Comparison of ENCODE assay signal across 13 cellular contexts in genomic region chr6:13412639-13413465, GRCh38.
A peak's percentile ranks its signal among the peaks of the same experiment; 100 is the strongest.
DNase-seq lines count a peak whose midpoint lies in the region; ATAC-seq and FAIRE-seq lines count a peak whose summit lies in the region.
"Had no signal": no experiment of that assay in that cellular context is flagged by ENCODE, and none has a peak within 500 bp of the region (broad histone marks: within the 10 kb centered on the region; RNA-seq: fewer than 3 reads in every experiment).

No MANE protein-coding gene starts in this region.

- DNase-seq in DMS53 (lab: John Stamatoyannopoulos, UW) (peak; percentile 45), DMS53 treated with DMSO at 0.1 percent for 48 hours (lab: John Stamatoyannopoulos, UW; ENCODE audit: unreplicated experiment) (no peak), NCI-H510A treated with DMSO at 0.1 percent for 48 hours (lab: John Stamatoyannopoulos, UW) (peak; percentile 62), left ventricle myocardium superior (no peak), small intestine (peak; percentile 56), putamen (ENCODE audit: low spot score) (no peak), dermis blood vessel endothelial cell (no peak)
- DNase-seq: activated CD4-positive, CD25-positive, alpha-beta regulatory T cell treated with anti-CD3 and anti-CD28 coated beads, Interleukin-2, amount 50 U/mL, for 72 hours; activated T-cell treated with anti-CD3 and anti-CD28 coated beads, Interleukin-2, amount 50 U/mL, for 48 hours; naive thymus-derived CD4-positive, alpha-beta T cell; NCI-H1694 had no signal

- ATAC-seq in left ventricle myocardium superior = peak; percentile 35
- no peak for ATAC-seq in HG03342 (IDR thresholded peaks at IDR 0.05; ENCODE audit: unreplicated experiment)
- ATAC-seq: naive thymus-derived CD4-positive, alpha-beta T cell had no signal

- no peak overlapping the region for H3K4me3 ChIP-seq in small intestine (ENCODE audit: low read depth in 1 of 2, low read length in 2 of 2)

- no peaks in the 10 kb centered on the region for H3K9me3 ChIP-seq in small intestine (ENCODE audit: control insufficient read depth, low read depth)

- 83 to 89% (median 86%) methylated on average over 9 of the region's 9 CpGs for WGBS in small intestine, 3 donors

- H3K4me1 ChIP-seq in small intestine (ENCODE audit: control insufficient read depth in 2 of 2, insufficient read depth in 1 of 2, low read depth in 1 of 2, low read length in 1 of 2) = peaks cover 0 to under 1% of the 10 kb centered on the region in 2 donors

- no peaks in the 10 kb centered on the region for H3K36me3 ChIP-seq in small intestine (ENCODE audit: control insufficient read depth in 2 of 2, insufficient read depth in 2 of 2, low read length in 2 of 2)

- no peaks in the 10 kb centered on the region for H3K27me3 ChIP-seq in small intestine (ENCODE audit: control insufficient read depth in 2 of 2, insufficient read depth in 2 of 2, low read length in 2 of 2)

- H3K27ac ChIP-seq in small intestine (ENCODE audit: low read depth in 1 of 2, low read length in 1 of 2) = peak overlapping the region in 1 of 2 donors; percentile 15
- H3K27ac ChIP-seq: 22Rv1 had no signal

- intact Hi-C loops in left ventricle myocardium superior (cut with micrococcal nuclease) = no loop called here

- no peak for FAIRE-seq in small intestine (lab: Jason Lieb, UNC)

Comparison
In these comparisons a context has a peak if more than half of its experiments do, and no peak if none do; other contexts are left out.
1. DNase-seq: peak in DMS53 (single experiment), NCI-H510A treated with DMSO at 0.1 percent for 48 hours (single experiment) and small intestine (single experiment); none in DMS53 treated with DMSO at 0.1 percent for 48 hours (single experiment), left ventricle myocardium superior (single experiment), putamen (single experiment) and dermis blood vessel endothelial cell (single experiment).